In genomic region chr6:27205375-27206278, GRCh38 we compare ENCODE assay signal across 8 cellular contexts. TPM values are rescaled to one million over a fixed set of nuclear protein-coding genes. Genes with fewer than 3 reads are reported as not detected.
DNase-seq lines count a peak whose midpoint lies in the region; ATAC-seq and TF ChIP-seq lines count a peak whose summit lies in the region.

No MANE protein-coding gene starts in this region.

- no peak overlapping the region for H3K27ac ChIP-seq in osteoblast (ENCODE audit: low read depth, low read length)

- H3K4me1 ChIP-seq in osteoblast (ENCODE audit: insufficient read depth, low read length), result no peaks in the 10 kb centered on the region

- peak; percentile 41 for DNase-seq in GM06990 (ENCODE audit: extremely low read depth, insufficient read length)
- DNase-seq in choroid plexus epithelial cell (ENCODE audit: low read depth), result peak; percentile 30
- DNase-seq in osteoblast (ENCODE audit: insufficient read length, low spot score, missing footprints), result no peak
- no peak for DNase-seq in effector CD4-positive, alpha-beta T cell
- DNase-seq in NCI-H526 (lab: John Stamatoyannopoulos, UW), result no peak

- H2AFZ ChIP-seq in osteoblast (ENCODE audit: low read length), result peak overlapping the region; percentile 71

- H3K4me2 ChIP-seq in osteoblast (ENCODE audit: insufficient read depth, low read length), result peak overlapping the region; percentile 76

- H3K4me3 ChIP-seq in GM06990 (replicated peaks; ENCODE audit: low read depth, low read length) (no peak overlapping the region), choroid plexus epithelial cell (ENCODE audit: low read depth, low read length) (peak overlapping the region; percentile 46), osteoblast (ENCODE audit: insufficient read depth, low read length) (peak overlapping the region; percentile 60)

- TF ChIP-seq CTCF in GM06990 (IDR thresholded peaks at IDR 0.05; ENCODE audit: insufficient read depth, low read length, poor library complexity, severe bottlenecking) (no peak), choroid plexus epithelial cell (conservative IDR thresholded peaks at IDR 0.05; ENCODE audit: low read depth, low read length) (no peak), osteoblast (IDR thresholded peaks at IDR 0.05; ENCODE audit: extremely low read depth, low read depth, low read length) (no peak)

- H3K9me3 ChIP-seq in osteoblast (ENCODE audit: low read depth, low read length), result no peaks in the 10 kb centered on the region

- H3K27me3 ChIP-seq in GM06990 (replicated peaks; ENCODE audit: control insufficient read depth, insufficient read depth, low read length), result no peaks in the 10 kb centered on the region
- H3K27me3 ChIP-seq in osteoblast (ENCODE audit: insufficient read depth, low read length), result peaks cover 9% of the 10 kb centered on the region

- no peaks in the 10 kb centered on the region for H4K20me1 ChIP-seq in osteoblast (ENCODE audit: insufficient read depth, low read length)

- H3K36me3 ChIP-seq in GM06990 (ENCODE audit: control insufficient read depth, insufficient read depth, low read length), result no peaks in the 10 kb centered on the region
- no peaks in the 10 kb centered on the region for H3K36me3 ChIP-seq in osteoblast (ENCODE audit: insufficient read depth, low read length)

- ATAC-seq in SK-N-SH treated with all-trans-retinoic acid at 6 μM for 48 hours, result 0 out of 3 replicates have a peak, but pooled peaks have one; percentile 16
- no peak for ATAC-seq in GM21737 (IDR thresholded peaks at IDR 0.05; ENCODE audit: unreplicated experiment)
- ATAC-seq in HG03469 (IDR thresholded peaks at IDR 0.05; ENCODE audit: unreplicated experiment), result no peak

- H3K79me2 ChIP-seq in osteoblast (ENCODE audit: insufficient read depth, low read length), result no peaks in the 10 kb centered on the region

TF ChIP-seq in SK-N-SH treated with all-trans-retinoic acid at 6 μM for 48 hours, 23 proteins besides CTCF, POLR2A, EP300 and RAD21:
- TF ChIP-seq RARB (CRISPR knock-in tag; IDR thresholded peaks at IDR 0.05) (no peak), CREB5 (CRISPR knock-in tag; IDR thresholded peaks at IDR 0.05; ENCODE audit: low read depth) (no peak)
- TF ChIP-seq, protein P1, sequence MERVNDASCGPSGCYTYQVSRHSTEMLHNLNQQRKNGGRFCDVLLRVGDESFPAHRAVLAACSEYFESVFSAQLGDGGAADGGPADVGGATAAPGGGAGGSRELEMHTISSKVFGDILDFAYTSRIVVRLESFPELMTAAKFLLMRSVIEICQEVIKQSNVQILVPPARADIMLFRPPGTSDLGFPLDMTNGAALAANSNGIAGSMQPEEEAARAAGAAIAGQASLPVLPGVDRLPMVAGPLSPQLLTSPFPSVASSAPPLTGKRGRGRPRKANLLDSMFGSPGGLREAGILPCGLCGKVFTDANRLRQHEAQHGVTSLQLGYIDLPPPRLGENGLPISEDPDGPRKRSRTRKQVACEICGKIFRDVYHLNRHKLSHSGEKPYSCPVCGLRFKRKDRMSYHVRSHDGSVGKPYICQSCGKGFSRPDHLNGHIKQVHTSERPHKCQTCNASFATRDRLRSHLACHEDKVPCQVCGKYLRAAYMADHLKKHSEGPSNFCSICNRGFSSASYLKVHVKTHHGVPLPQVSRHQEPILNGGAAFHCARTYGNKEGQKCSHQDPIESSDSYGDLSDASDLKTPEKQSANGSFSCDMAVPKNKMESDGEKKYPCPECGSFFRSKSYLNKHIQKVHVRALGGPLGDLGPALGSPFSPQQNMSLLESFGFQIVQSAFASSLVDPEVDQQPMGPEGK (CRISPR knock-in tag; IDR thresholded peaks at IDR 0.05; ENCODE audit: borderline replicate concordance), result no peak

RNA-seq across cellular contexts. Expression of gene PRSS16, which starts 41.9 kb away (rescaled TPM):
- not detected in 2 replicates for total RNA-seq in osteoblast

Comparison
In these comparisons a context has a peak if more than half of its experiments do, and no peak if none do; other contexts are left out.
1. DNase-seq: peak in GM06990 (single experiment) and choroid plexus epithelial cell (single experiment); none in osteoblast (single experiment), effector CD4-positive, alpha-beta T cell (single experiment) and NCI-H526 (0 of 2).